28 cellular contexts compared by ENCODE assay signal in the genomic region with DNA sequence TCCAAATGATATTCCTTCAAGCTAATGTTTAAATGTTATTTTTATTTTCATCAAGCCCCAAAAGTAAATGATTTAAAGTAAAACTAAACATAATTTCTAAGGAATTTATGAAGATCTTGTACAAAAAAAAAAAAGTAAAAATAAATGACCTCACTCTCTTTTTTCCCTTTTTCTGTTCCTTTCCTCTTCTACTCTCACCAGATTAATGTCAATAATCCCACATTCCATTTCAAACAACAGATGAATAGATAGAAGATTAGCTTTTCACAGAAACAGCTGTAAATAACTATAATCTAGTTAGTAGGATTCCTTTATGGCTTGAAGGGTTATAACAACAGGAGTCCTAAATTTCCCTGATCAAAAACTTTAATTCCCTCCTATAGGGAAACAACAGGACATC.
"Had no signal": no experiment of that assay in that cellular context is flagged by ENCODE, and none has a peak within 500 bp of the region (broad histone marks: within the 10 kb centered on the region; RNA-seq: fewer than 3 reads in every experiment).

No MANE protein-coding gene starts in this region.

- ATAC-seq: naive thymus-derived CD8-positive, alpha-beta T cell; natural killer cell treated with Interleukin-12 subunit alpha and Interleukin-12 subunit beta and Interleukin-15 and Interleukin-18, amount 100 ng/mL, for 72 hours; psoas muscle; right cardiac atrium; right lobe of liver; stimulated activated effector memory CD8-positive, alpha-beta T cell treated with anti-CD3 and anti-CD28 coated beads, Interleukin-12 subunit alpha, Interleukin-12 subunit beta, amount 100 ng/mL, for 72 hours; stimulated activated naive B cell treated with anti-CD40 and anti-IgM and Interleukin-4, amounts not matched to agents 10 μg/mL and 1 μg/mL and 100 μg/mL, for 72 hours had no signal

- H3K4me3 ChIP-seq: ovary, psoas muscle, right lobe of liver, sigmoid colon, stomach, thoracic aorta, thyroid gland, tibial nerve, upper lobe of left lung, vagina had no signal

- H3K79me2 ChIP-seq: parathyroid adenoma had no signal

- DNase-seq: naive thymus-derived CD8-positive, alpha-beta T cell; occipital lobe; ovary; posterior cingulate gyrus; psoas muscle; right cardiac atrium; right lobe of liver; sigmoid colon; small intestine; stimulated activated CD4-positive, alpha-beta T cell treated with anti-CD3 and anti-CD28 coated beads, Interleukin-15, amount 100 ng/mL, for 24 hours; stimulated activated CD4-positive, alpha-beta T cell treated with anti-CD3 and anti-CD28 coated beads, Interleukin-2, amount 100 ng/mL, for 24 hours; stimulated activated CD4-positive, alpha-beta T cell treated with anti-CD3 and anti-CD28 coated beads, Interleukin-2, amount 100 ng/mL, for 48 hours; stimulated activated CD4-positive, alpha-beta T cell treated with anti-CD3 and anti-CD28 coated beads, Interleukin-4, amount 100 ng/mL, for 24 hours; stimulated activated naive B cell treated with anti-CD40 and anti-IgM and Interleukin-4, amounts not matched to agents 10 μg/mL and 1 μg/mL and 100 μg/mL, for 72 hours; stimulated activated naive CD4-positive, alpha-beta T cell treated with Interleukin-2 at 50 U/mL for 16 hours; stomach; thyroid gland; trophoblast cell; upper lobe of left lung had no signal

- H3K9me3 Mint-ChIP-seq: naive thymus-derived CD8-positive, alpha-beta T cell; natural killer cell treated with Interleukin-12 subunit alpha and Interleukin-12 subunit beta and Interleukin-15 and Interleukin-18, amount 100 ng/mL, for 72 hours; stimulated activated effector memory CD8-positive, alpha-beta T cell treated with anti-CD3 and anti-CD28 coated beads, Interleukin-12 subunit alpha, Interleukin-12 subunit beta, amount 100 ng/mL, for 72 hours; stimulated activated naive B cell treated with anti-CD40 and anti-IgM and Interleukin-4, amounts not matched to agents 10 μg/mL and 1 μg/mL and 100 μg/mL, for 72 hours; stimulated activated naive CD8-positive, alpha-beta T cell treated with anti-CD3 and anti-CD28 coated beads, Interleukin-15, Interleukin-2, amounts not matched to agents 100 ng/mL and 50 ng/mL, for 24 hours had no signal

- H3K36me3 ChIP-seq: ovary, right lobe of liver, sigmoid colon, stomach, thoracic aorta, thyroid gland, tibial nerve, upper lobe of left lung, vagina had no signal

- H3K27me3 ChIP-seq: ovary, right lobe of liver, sigmoid colon, stomach, thyroid gland, tibial nerve, upper lobe of left lung, vagina had no signal

- H3K27ac Mint-ChIP-seq: naive thymus-derived CD8-positive, alpha-beta T cell; natural killer cell treated with Interleukin-12 subunit alpha and Interleukin-12 subunit beta and Interleukin-15 and Interleukin-18, amount 100 ng/mL, for 72 hours; progenitor cell of endocrine pancreas; stimulated activated effector memory CD8-positive, alpha-beta T cell treated with anti-CD3 and anti-CD28 coated beads, Interleukin-12 subunit alpha, Interleukin-12 subunit beta, amount 100 ng/mL, for 72 hours; stimulated activated naive B cell treated with anti-CD40 and anti-IgM and Interleukin-4, amounts not matched to agents 10 μg/mL and 1 μg/mL and 100 μg/mL, for 72 hours; stimulated activated naive CD8-positive, alpha-beta T cell treated with anti-CD3 and anti-CD28 coated beads, Interleukin-15, Interleukin-2, amounts not matched to agents 100 ng/mL and 50 ng/mL, for 24 hours had no signal

- H3K27me3 Mint-ChIP-seq: progenitor cell of endocrine pancreas; stimulated activated naive B cell treated with anti-CD40 and anti-IgM and Interleukin-4, amounts not matched to agents 10 μg/mL and 1 μg/mL and 100 μg/mL, for 72 hours had no signal

- H3K9me3 ChIP-seq: ovary, psoas muscle, right lobe of liver, sigmoid colon, stomach, thoracic aorta, thyroid gland, tibial nerve, upper lobe of left lung, vagina had no signal

- H3K27ac ChIP-seq: ovary, parathyroid adenoma, psoas muscle, right lobe of liver, sigmoid colon, stomach, thoracic aorta, thyroid gland, tibial nerve, upper lobe of left lung, vagina had no signal

- H3K9ac ChIP-seq: parathyroid adenoma had no signal

- H3K4me1 Mint-ChIP-seq: naive thymus-derived CD8-positive, alpha-beta T cell; stimulated activated effector memory CD8-positive, alpha-beta T cell treated with anti-CD3 and anti-CD28 coated beads, Interleukin-12 subunit alpha, Interleukin-12 subunit beta, amount 100 ng/mL, for 72 hours; stimulated activated naive B cell treated with anti-CD40 and anti-IgM and Interleukin-4, amounts not matched to agents 10 μg/mL and 1 μg/mL and 100 μg/mL, for 72 hours had no signal

- H3K4me3 Mint-ChIP-seq: naive thymus-derived CD8-positive, alpha-beta T cell; natural killer cell treated with Interleukin-12 subunit alpha and Interleukin-12 subunit beta and Interleukin-15 and Interleukin-18, amount 100 ng/mL, for 72 hours; stimulated activated effector memory CD8-positive, alpha-beta T cell treated with anti-CD3 and anti-CD28 coated beads, Interleukin-12 subunit alpha, Interleukin-12 subunit beta, amount 100 ng/mL, for 72 hours; stimulated activated naive B cell treated with anti-CD40 and anti-IgM and Interleukin-4, amounts not matched to agents 10 μg/mL and 1 μg/mL and 100 μg/mL, for 72 hours; stimulated activated naive CD8-positive, alpha-beta T cell treated with anti-CD3 and anti-CD28 coated beads, Interleukin-15, Interleukin-2, amounts not matched to agents 100 ng/mL and 50 ng/mL, for 24 hours had no signal

- FAIRE-seq: small intestine, urothelium cell line had no signal

- H3K4me1 ChIP-seq: parathyroid adenoma, psoas muscle, right lobe of liver, sigmoid colon, stomach, thyroid gland, tibial nerve, upper lobe of left lung had no signal

- H3K36me3 Mint-ChIP-seq: naive thymus-derived CD8-positive, alpha-beta T cell; natural killer cell treated with Interleukin-12 subunit alpha and Interleukin-12 subunit beta and Interleukin-15 and Interleukin-18, amount 100 ng/mL, for 72 hours; stimulated activated effector memory CD8-positive, alpha-beta T cell treated with anti-CD3 and anti-CD28 coated beads, Interleukin-12 subunit alpha, Interleukin-12 subunit beta, amount 100 ng/mL, for 72 hours; stimulated activated naive B cell treated with anti-CD40 and anti-IgM and Interleukin-4, amounts not matched to agents 10 μg/mL and 1 μg/mL and 100 μg/mL, for 72 hours had no signal

- H2AFZ ChIP-seq: parathyroid adenoma had no signal
